Comparison of ENCODE assay signal across 8 cellular contexts in the genomic region with DNA sequence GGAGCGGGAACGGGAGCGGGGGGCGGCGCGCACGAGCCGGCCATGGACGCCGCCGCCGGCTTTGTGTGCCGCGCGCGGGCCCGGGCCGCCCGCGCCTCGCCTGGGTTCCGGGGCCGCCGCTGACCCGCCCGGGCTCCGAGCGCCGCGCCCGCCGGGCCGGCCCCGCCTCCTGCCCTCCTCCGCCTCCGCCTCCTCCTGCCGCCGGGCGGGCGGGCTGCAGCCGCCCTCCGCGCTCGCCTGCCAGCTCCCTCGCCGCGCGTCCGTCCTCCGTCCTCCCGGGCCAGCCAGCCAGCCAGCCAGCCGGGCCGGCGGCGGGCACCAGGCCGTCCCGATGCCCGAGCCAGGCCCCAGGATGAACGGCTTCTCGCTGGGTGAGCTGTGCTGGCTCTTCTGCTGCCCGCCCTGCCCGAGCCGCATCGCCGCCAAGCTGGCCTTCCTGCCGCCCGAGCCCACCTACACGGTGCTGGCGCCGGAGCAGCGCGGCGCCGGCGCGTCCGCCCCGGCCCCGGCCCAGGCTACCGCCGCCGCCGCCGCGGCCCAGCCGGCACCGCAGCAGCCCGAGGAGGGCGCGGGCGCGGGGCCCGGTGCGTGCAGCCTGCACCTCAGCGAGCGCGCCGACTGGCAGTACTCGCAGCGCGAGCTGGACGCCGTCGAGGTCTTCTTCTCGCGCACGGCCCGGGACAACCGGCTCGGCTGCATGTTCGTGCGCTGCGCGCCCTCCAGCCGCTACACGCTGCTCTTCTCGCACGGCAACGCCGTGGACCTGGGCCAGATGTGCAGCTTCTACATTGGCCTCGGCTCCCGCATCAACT. TPM values are rescaled to one million over a fixed set of nuclear protein-coding genes. Genes with fewer than 3 reads are reported as not detected.
DNase-seq lines count a peak whose midpoint lies in the region; ATAC-seq and TF ChIP-seq lines count a peak whose summit lies in the region.

Gene ABHD17C, plus strand, starts transcription at position 212 of the 812 bp plus-strand sequence. Its CDS starts 120 bp downstream, at position 332.

- TF ChIP-seq CTCF in MCF 10A (IDR thresholded peaks at IDR 0.05; ENCODE audit: unreplicated experiment) (no peak), sigmoid colon (IDR thresholded peaks at IDR 0.05) (no peak)

- H3K4me3 Mint-ChIP-seq in IgD-negative memory B cell (peak within 1 kb of the TSS; percentile 92 to 97 (median 94)), MCF 10A (ENCODE audit: unreplicated experiment) (peak within 1 kb of the TSS; percentile 92)

- POLR2A ChIA-PET in MCF 10A (lab: Yijun Ruan, JAX), result interaction anchor here (0.6 to 6.0 kb wide), 37 partner anchors 13 to 429 kb away, joined by 3 to 74 read pairs (median 4); partner anchors contain the start of genes CEMIP and MESD

- H3K27ac ChIP-seq in sigmoid colon, result peak within 1 kb of the TSS; percentile 86 to 91 (median 88)

- WGBS in sigmoid colon, 2 donors, result 0 to 1% methylated on average over 122 of the region's 122 CpGs

- peaks cover 1% of the 10 kb centered on the region for H3K36me3 Mint-ChIP-seq in IgD-negative memory B cell
- H3K36me3 Mint-ChIP-seq in MCF 10A (ENCODE audit: insufficient read depth, unreplicated experiment), result no peaks in the 10 kb centered on the region

- BruUV-seq in MCF 10A (replicated peaks; lab: Mats Ljungman, UMichigan), result no TSS peak

- intact Hi-C loops in MCF 10A (cut with micrococcal nuclease), result loop anchor here (5.0 kb wide), 3 partner anchors 33 to 238 kb away; no protein-coding TSS in a partner anchor
- intact Hi-C loops in sigmoid colon (cut with DNase I), result loop anchor here (5.0 to 10.0 kb wide), 4 partner anchors 52 to 279 kb away; partner anchors contain the start of gene CEMIP

- H3K27ac Mint-ChIP-seq in IgD-negative memory B cell, result peak within 1 kb of the TSS; percentile 63 to 92 (median 88)
- H3K27ac Mint-ChIP-seq in MCF 10A (ENCODE audit: low read depth, unreplicated experiment), result peak within 1 kb of the TSS; percentile 73

- TF ChIP-seq EP300 in sigmoid colon (IDR thresholded peaks at IDR 0.05), result no peak

- peak within 1 kb of the TSS; percentile 19 for H3K9ac ChIP-seq in iPS-15b (ENCODE audit: low read depth, low read length)

- H3K4me3 ChIP-seq in iPS-15b (ENCODE audit: low read depth, low read length) (peak within 1 kb of the TSS; percentile 75), sigmoid colon (peak within 1 kb of the TSS; percentile 63 to 83 (median 74))

- CTCF ChIA-PET in MCF 10A (lab: Yijun Ruan, JAX), result interaction anchor here (0.6 to 5.3 kb wide), 17 partner anchors 11 to 275 kb away, joined by 3 to 53 read pairs (median 5); partner anchors contain the start of gene CEMIP

- H3K4me1 Mint-ChIP-seq in IgD-negative memory B cell (peaks cover 8 to 19% (median 14%) of the 10 kb centered on the region in 3 donors), MCF 10A (ENCODE audit: insufficient read depth, unreplicated experiment) (peaks cover 39% of the 10 kb centered on the region)

- no peaks in the 10 kb centered on the region for H3K9me3 Mint-ChIP-seq in IgD-negative memory B cell
- no peaks in the 10 kb centered on the region for H3K9me3 Mint-ChIP-seq in MCF 10A (ENCODE audit: unreplicated experiment)

- H3K4me1 ChIP-seq in iPS-15b (ENCODE audit: control insufficient read depth, insufficient read depth, low read length) (peaks cover 2% of the 10 kb centered on the region), sigmoid colon (peaks cover 0 to 28% (median 25%) of the 10 kb centered on the region in 4 donors)

- H3K27me3 Mint-ChIP-seq in IgD-negative memory B cell (peaks cover 19% of the 10 kb centered on the region), MCF 10A (ENCODE audit: insufficient read depth, unreplicated experiment) (no peaks in the 10 kb centered on the region)

- H3K27me3 ChIP-seq in iPS-15b (ENCODE audit: control insufficient read depth, insufficient read depth, low read length), result peaks cover 21% of the 10 kb centered on the region
- H3K27me3 ChIP-seq in sigmoid colon, result no peaks in the 10 kb centered on the region

- peak; percentile 71 for ATAC-seq in GM21529 (IDR thresholded peaks at IDR 0.05; ENCODE audit: unreplicated experiment)

- peaks cover 3% of the 10 kb centered on the region for H3K36me3 ChIP-seq in iPS-15b (ENCODE audit: control insufficient read depth, insufficient read depth, low read length)
- H3K36me3 ChIP-seq in sigmoid colon, result no peaks in the 10 kb centered on the region

- TF ChIP-seq POLR2A in sigmoid colon (IDR thresholded peaks at IDR 0.05), result no peak

- DNase-seq in Daoy (ENCODE audit: low read depth) (peak; percentile 74), T-helper 2 cell (peak in 4 of 5 experiments; percentile 9 to 64 (median 14)), MCF 10A (ENCODE audit: unreplicated experiment) (peak; percentile 65), sigmoid colon (peak; percentile 72), DMS79 (lab: John Stamatoyannopoulos, UW) (no peak)

- H3K9me3 ChIP-seq in iPS-15b (ENCODE audit: control insufficient read depth, insufficient read depth, low read length) (no peaks in the 10 kb centered on the region), sigmoid colon (no peaks in the 10 kb centered on the region)

RNA-seq across cellular contexts. Expression of gene ABHD17C, which starts in this region (rescaled TPM):
- total RNA-seq in Daoy (2014; rRNA removed; shearing (Covaris generic)), result 1.4 and 3.6 TPM in 2 replicates
- polyA plus RNA-seq in IgD-negative memory B cell, result 0.11 TPM
- 10.1 and 11.9 TPM in 2 replicates for total RNA-seq in MCF 10A (2022)
- 1 to 10 TPM; 2.0 to 4.2 (median 2.6) TPM for total RNA-seq in sigmoid colon
- polyA plus RNA-seq in sigmoid colon, result 100 to 1,000 TPM in 2 of 3 donors, 10 to 100 TPM in 1; 62.7 to 174 (median 111) TPM

Comparison
In these comparisons a context has a peak if more than half of its experiments do, and no peak if none do; other contexts are left out.
1. RNA of gene ABHD17C (polyA plus RNA-seq): 62.7 to 174 TPM in sigmoid colon; 0.11 TPM in IgD-negative memory B cell (single experiment); every median in the first group is over 10 times any median in the second.